ENCODE assay signal across 1 cellular context in the genomic region with DNA sequence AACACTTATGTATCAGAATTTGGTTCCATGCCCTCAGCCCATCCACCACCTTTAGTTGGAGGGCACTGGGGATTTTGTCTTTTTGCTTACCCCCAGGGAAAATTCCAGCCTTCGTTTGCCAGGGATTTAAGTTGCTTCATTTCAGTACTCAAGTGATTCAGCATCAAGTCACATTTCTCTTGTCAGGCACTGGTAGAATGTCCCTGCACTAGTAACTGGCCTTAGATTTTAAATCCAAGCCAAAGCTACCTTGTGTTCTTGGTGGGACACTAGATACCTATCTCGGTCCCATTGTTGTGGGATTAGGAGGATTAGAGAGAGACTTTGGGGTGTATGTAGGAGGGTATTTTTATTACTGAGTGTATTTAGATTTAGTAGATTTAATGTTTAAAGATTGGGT.
TF ChIP-seq lines count a peak whose summit lies in the region.

No MANE protein-coding gene starts in this region.

TF ChIP-seq in H1, 55 proteins besides CTCF, POLR2A, EP300 and RAD21:
- no peak for TF ChIP-seq SAP30 (IDR thresholded peaks at IDR 0.05; ENCODE audit: insufficient read depth, insufficient replicate concordance, low read length)
- no peak for TF ChIP-seq HDAC2 (IDR thresholded peaks at IDR 0.05; ENCODE audit: borderline replicate concordance in 1 of 2, low read depth in 2 of 2, low read length in 2 of 2)
- TF ChIP-seq SRF (IDR thresholded peaks at IDR 0.05; ENCODE audit: low read depth, low read length) = no peak
- no peak for TF ChIP-seq CHD1 (IDR thresholded peaks at IDR 0.05; ENCODE audit: low read depth, low read length)
- no peak for TF ChIP-seq BCL11A (IDR thresholded peaks at IDR 0.05; ENCODE audit: low read depth in 2 of 2, low read length in 2 of 2)
- TF ChIP-seq CHD2 (IDR thresholded peaks at IDR 0.05; ENCODE audit: low read length) = no peak
- TF ChIP-seq SP4 (IDR thresholded peaks at IDR 0.05; ENCODE audit: low read length) = no peak
- TF ChIP-seq TCF12 (IDR thresholded peaks at IDR 0.05; ENCODE audit: low read depth, low read length) = no peak
- no peak for TF ChIP-seq TAF1 (IDR thresholded peaks at IDR 0.05; ENCODE audit: low read depth, low read length)
- no peak for TF ChIP-seq RNF2 (IDR thresholded peaks at IDR 0.05; ENCODE audit: borderline replicate concordance, low read depth, low read length, missing control alignments, poor library complexity, severe bottlenecking)
- no peak for TF ChIP-seq JUND (IDR thresholded peaks at IDR 0.05; ENCODE audit: low read length)
